In genomic region chr16:85512716-85513115, GRCh38 we compare ENCODE assay signal across 21 cellular contexts.
DNase-seq lines count a peak whose midpoint lies in the region; ATAC-seq, FAIRE-seq and TF ChIP-seq lines count a peak whose summit lies in the region.
"Had no signal": no experiment of that assay in that cellular context is flagged by ENCODE, and none has a peak within 500 bp of the region (broad histone marks: within the 10 kb centered on the region; RNA-seq: fewer than 3 reads in every experiment).

No MANE protein-coding gene starts in this region.

- H3K27me3 ChIP-seq in HepG2 (ENCODE audit: control insufficient read depth in 1 of 2, insufficient read depth in 2 of 2, low read length in 2 of 2) (no peaks in the 10 kb centered on the region), right lobe of liver (no peaks in the 10 kb centered on the region), vagina (no peaks in the 10 kb centered on the region)

- H3K36me3 Mint-ChIP-seq in effector memory CD8-positive, alpha-beta T cell (ENCODE audit: insufficient read depth) = no peaks in the 10 kb centered on the region
- H3K36me3 Mint-ChIP-seq: CD4-positive, CD25-positive, alpha-beta regulatory T cell had no signal

- no peak for TF ChIP-seq EP300 in HepG2 (IDR thresholded peaks at IDR 0.05; ENCODE audit: low read depth in 2 of 2, low read length in 2 of 2)
- no peak for TF ChIP-seq EP300 in HepG2 (CRISPR knock-in tag; IDR thresholded peaks at IDR 0.05; ENCODE audit: borderline replicate concordance)

- no peaks in the 10 kb centered on the region for H3K4me1 Mint-ChIP-seq in effector memory CD8-positive, alpha-beta T cell (ENCODE audit: low read depth in 2 of 2)
- H3K4me1 Mint-ChIP-seq: B cell; CD4-positive, CD25-positive, alpha-beta regulatory T cell had no signal

- no peak for DNase-seq in HepG2 (ENCODE audit: low spot score)
- no peak for DNase-seq in right lobe of liver
- DNase-seq in RWPE1 (ENCODE audit: low spot score) = no peak
- DNase-seq in myocyte (ENCODE audit: low read depth) = peak; percentile 63
- DNase-seq in vagina (ENCODE audit: extremely low spot score in 2 of 2) = no peak
- DNase-seq in GM19239 (ENCODE audit: insufficient read length, low spot score) = no peak
- DNase-seq in left lobe of liver (ENCODE audit: low spot score) = no peak
- DNase-seq in effector memory CD8-positive, alpha-beta T cell = no peak
- DNase-seq: 8988T; CD4-positive, CD25-positive, alpha-beta regulatory T cell; DMS79; KG1; NCI-H1694; NCI-H2081 treated with DMSO at 0.1 percent for 48 hours; NCI-H2171 treated with DMSO at 0.1 percent for 48 hours; NCI-H524 treated with DMSO at 0.1 percent for 48 hours; NCI-H82; Right ventricle myocardium superior had no signal

- POLR2A ChIA-PET in HepG2 (lab: Yijun Ruan, JAX) = interaction anchor here (0.8 to 2.8 kb wide), 4 partner anchors 11 to 23 kb away, joined by 3 to 10 read pairs (median 7); no protein-coding TSS in a partner anchor
- POLR2A ChIA-PET in RWPE1 (lab: Yijun Ruan, JAX; ENCODE audit: low non-redundant PET) = no interaction called here

- H3K4me1 ChIP-seq in HepG2 (ENCODE audit: insufficient read depth, low read length) (peaks cover 57% of the 10 kb centered on the region), right lobe of liver (peaks cover 0 to 27% (median 8%) of the 10 kb centered on the region in 4 donors), vagina (peaks cover 30% of the 10 kb centered on the region)
- H3K4me1 ChIP-seq: HAP-1 had no signal

- TF ChIP-seq POLR2A in HepG2 (IDR thresholded peaks at IDR 0.05; ENCODE audit: insufficient read depth in 1 of 2, low read depth in 2 of 2, low read length in 2 of 2) = no peak
- no peak for TF ChIP-seq POLR2A in right lobe of liver (IDR thresholded peaks at IDR 0.05)
- TF ChIP-seq POLR2A in vagina (IDR thresholded peaks at IDR 0.05) = no peak

- no peaks in the 10 kb centered on the region for H4K20me1 ChIP-seq in HepG2 (ENCODE audit: insufficient read depth, low read length)

- CTCF ChIA-PET in HepG2 (lab: Yijun Ruan, JAX; ENCODE audit: low intra/inter-chr PET ratio, low total read pairs) = no interaction called here
- CTCF ChIA-PET in RWPE1 (lab: Yijun Ruan, JAX) = no interaction called here

- H3K27ac Mint-ChIP-seq in effector memory CD8-positive, alpha-beta T cell = no peak overlapping the region
- H3K27ac Mint-ChIP-seq: B cell; CD4-positive, CD25-positive, alpha-beta regulatory T cell had no signal

- no peak for TF ChIP-seq RAD21 in HepG2 (CRISPR knock-in tag; IDR thresholded peaks at IDR 0.05)

- FAIRE-seq in HepG2 (lab: Jason Lieb, UNC) (no peak), GM19239 (lab: Jason Lieb, UNC) (no peak)

- no peak overlapping the region for H3K4me2 ChIP-seq in HepG2 (ENCODE audit: low read depth, low read length)

- no peaks in the 10 kb centered on the region for H3K9me3 Mint-ChIP-seq in effector memory CD8-positive, alpha-beta T cell

- no peak overlapping the region for H3K9ac ChIP-seq in HepG2 (ENCODE audit: insufficient read depth, low read depth, low read length)

- no TSS peak for BruUV-seq in HepG2 (replicated peaks; lab: Mats Ljungman, UMichigan)

- H2AFZ ChIP-seq in HepG2 (ENCODE audit: low read length) = no peak overlapping the region

- H3K36me3 ChIP-seq in HepG2 (replicated peaks in 1 of 2; ENCODE audit: control insufficient read depth in 1 of 2, insufficient read depth in 2 of 2, low read length in 2 of 2) (no peaks in the 10 kb centered on the region), right lobe of liver (no peaks in the 10 kb centered on the region), vagina (no peaks in the 10 kb centered on the region)
- H3K36me3 ChIP-seq: HAP-1 had no signal

- H3K4me3 Mint-ChIP-seq in effector memory CD8-positive, alpha-beta T cell = no peak overlapping the region
- H3K4me3 Mint-ChIP-seq: B cell; CD4-positive, CD25-positive, alpha-beta regulatory T cell had no signal

- no peak for TF ChIP-seq CTCF in HepG2 (CRISPR knock-in tag; IDR thresholded peaks at IDR 0.05)
- no peak for TF ChIP-seq CTCF in right lobe of liver (IDR thresholded peaks at IDR 0.05)
- no peak for TF ChIP-seq CTCF in RWPE1 (conservative IDR thresholded peaks at IDR 0.05; ENCODE audit: low read depth)
- TF ChIP-seq CTCF in vagina (IDR thresholded peaks at IDR 0.05) = no peak

- H3K9me3 ChIP-seq in HepG2 (ENCODE audit: low read length) (no peaks in the 10 kb centered on the region), right lobe of liver (no peaks in the 10 kb centered on the region), vagina (no peaks in the 10 kb centered on the region)
- H3K9me3 ChIP-seq: HAP-1 had no signal

- in situ Hi-C loops in HepG2 (cut with HindIII; ENCODE audit: extremely low pct_ligation_motif_present, low pct_unique_long_range_greater_than_20kb) = no loop called here

- H3K27ac ChIP-seq in HepG2 (ENCODE audit: extremely low read length, insufficient read depth, low read length) (no peak overlapping the region), right lobe of liver (no peak overlapping the region), RWPE1 (peak overlapping the region; percentile 98), vagina (peak overlapping the region; percentile 85)
- H3K27ac ChIP-seq: HL-60 had no signal

- 96% methylated on average over 12 of the region's 12 CpGs for WGBS in HepG2 (ENCODE audit: low lambda C conversion rate)
- 84% methylated on average over 7 of the region's 12 CpGs for WGBS in right lobe of liver (ENCODE audit: insufficient coverage, low coverage, low lambda C conversion rate, missing lambda C conversion rate)

- ATAC-seq in HepG2 (no peak), right lobe of liver (no peak), left lobe of liver (no peak)
- ATAC-seq in effector memory CD8-positive, alpha-beta T cell (replicated peaks) = no peak

- H3K27me3 Mint-ChIP-seq in effector memory CD8-positive, alpha-beta T cell = peaks cover 14 to 48% of the 10 kb centered on the region in 2 donors

- no peak overlapping the region for H3K4me3 ChIP-seq in HepG2 (replicated peaks in 1 of 3; ENCODE audit: insufficient read depth in 1 of 3, low read depth in 2 of 3, low read length in 3 of 3)
- H3K4me3 ChIP-seq in right lobe of liver = no peak overlapping the region
- H3K4me3 ChIP-seq in vagina = no peak overlapping the region
- H3K4me3 ChIP-seq: HAP-1 had no signal

- intact Hi-C loops in HepG2 (cut with micrococcal nuclease; ENCODE audit: unreplicated experiment) (no loop called here), right lobe of liver (cut with DNase I) (no loop called here), vagina (cut with DNase I) (no loop called here)

- no peaks in the 10 kb centered on the region for H3K79me2 ChIP-seq in HepG2 (ENCODE audit: insufficient read depth, low read length)

TF ChIP-seq in HepG2, 621 proteins besides CTCF, POLR2A, EP300 and RAD21:
- TF ChIP-seq FOSL2 (CRISPR knock-in tag; IDR thresholded peaks at IDR 0.05) (no peak), XRCC5 (optimal IDR thresholded peaks at IDR 0.05; ENCODE audit: low read length) (no peak), ZNF431 (CRISPR knock-in tag; IDR thresholded peaks at IDR 0.05; ENCODE audit: borderline replicate concordance, low read depth) (0 out of 2 replicates have a peak, but pooled peaks have one; percentile 7), ZNF160 (CRISPR knock-in tag; IDR thresholded peaks at IDR 0.05) (no peak)

Comparison
In these comparisons a context has a peak if more than half of its experiments do, and no peak if none do; other contexts are left out.
1. H3K27ac ChIP-seq: peak in RWPE1 (single experiment) and vagina (single experiment); none in HepG2 (single experiment) and right lobe of liver (0 of 3).